8 cellular contexts compared by ENCODE assay signal in the genomic region with DNA sequence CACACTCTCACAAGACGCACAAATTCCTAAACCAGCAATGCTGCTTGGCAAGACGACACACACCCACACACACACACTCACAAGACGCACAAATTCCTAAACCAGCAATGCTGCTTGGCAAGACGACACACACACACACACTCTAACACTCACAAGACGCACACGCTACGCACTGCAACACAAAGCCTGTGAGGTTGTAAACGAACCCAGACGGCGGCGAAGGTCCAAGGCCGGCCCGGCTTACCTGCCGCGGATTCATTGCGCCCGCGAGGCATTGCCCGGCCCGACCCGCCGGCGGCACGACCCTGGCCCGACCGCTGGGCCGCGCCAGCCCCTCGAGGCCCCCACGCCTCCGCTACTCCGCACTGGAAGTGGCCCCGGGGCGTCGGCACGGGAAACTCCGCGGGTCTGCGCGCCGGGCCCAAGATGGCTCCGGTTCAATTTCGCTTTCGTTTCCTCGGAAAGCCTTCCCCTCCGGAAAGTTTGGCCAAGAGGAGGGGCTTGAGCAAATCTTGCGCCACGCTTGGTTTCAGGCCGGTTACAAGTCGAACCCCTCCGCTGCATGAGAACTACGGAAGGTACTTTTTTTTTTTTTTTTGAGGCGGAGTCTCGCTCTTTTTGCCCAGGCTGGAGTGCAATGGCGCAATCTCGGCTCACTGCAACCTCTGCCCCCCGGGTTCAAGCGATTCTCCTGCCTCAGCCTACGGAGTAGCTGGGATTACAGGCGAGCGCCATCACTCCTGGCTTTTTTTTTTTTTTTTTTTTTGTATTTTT. TPM values are rescaled to one million over a fixed set of nuclear protein-coding genes. Genes with fewer than 3 reads are reported as not detected.
DNase-seq lines count a peak whose midpoint lies in the region; ATAC-seq and TF ChIP-seq lines count a peak whose summit lies in the region.

Gene ADAR (minus strand): TSS at position 439 of the 774 bp plus-strand sequence. CDS start 180 bp downstream, at position 259.

- H3K27ac Mint-ChIP-seq in HFFc6 (peak within 1 kb of the TSS; percentile 98), type B pancreatic cell (peak within 1 kb of the TSS; percentile 99)
- H3K27ac Mint-ChIP-seq in activated naive CD8-positive, alpha-beta T cell treated with anti-CD3 and anti-CD28 coated beads, Interleukin-2, amount 50 U/mL, for 24 hours = peak within 1 kb of the TSS; percentile 98

- H3K4me3 Mint-ChIP-seq in HFFc6 = peak within 1 kb of the TSS; percentile 97
- peak within 1 kb of the TSS; percentile 93 for H3K4me3 Mint-ChIP-seq in activated naive CD8-positive, alpha-beta T cell treated with anti-CD3 and anti-CD28 coated beads, Interleukin-2, amount 50 U/mL, for 24 hours
- H3K4me3 Mint-ChIP-seq in type B pancreatic cell = peak within 1 kb of the TSS; percentile 98

- H3K36me3 Mint-ChIP-seq in HFFc6 (ENCODE audit: low read depth) (peaks cover 4% of the 10 kb centered on the region; the same call in 1 of the 2 replicates), type B pancreatic cell (peaks cover 13% of the 10 kb centered on the region)
- peaks cover 20% of the 10 kb centered on the region for H3K36me3 Mint-ChIP-seq in activated naive CD8-positive, alpha-beta T cell treated with anti-CD3 and anti-CD28 coated beads, Interleukin-2, amount 50 U/mL, for 24 hours (ENCODE audit: low read depth)

- peak; percentile 92 for DNase-seq in GM04503 (ENCODE audit: low read depth)
- peak; percentile 96 for DNase-seq in HFFc6
- peak; percentile 94 for DNase-seq in NCI-H1048 (lab: John Stamatoyannopoulos, UW)
- DNase-seq in T follicular helper cell (ENCODE audit: low read depth) = peak; percentile 84
- DNase-seq in activated naive CD8-positive, alpha-beta T cell treated with anti-CD3 and anti-CD28 coated beads, Interleukin-2, amount 50 U/mL, for 24 hours = peak; percentile 90
- peak; percentile 97 for DNase-seq in cardiac septum (ENCODE audit: low spot score)
- DNase-seq in posterior cingulate gyrus = peak; percentile 57 to 93 (median 69)
- peak; percentile 84 for DNase-seq in type B pancreatic cell (ENCODE audit: extremely low spot score, unreplicated experiment)

- TF ChIP-seq CTCF in HFFc6 (IDR thresholded peaks at IDR 0.05) (no peak), type B pancreatic cell (conservative IDR thresholded peaks at IDR 0.05) (peak; percentile 11)

- no peaks in the 10 kb centered on the region for H3K9me3 Mint-ChIP-seq in HFFc6
- no peaks in the 10 kb centered on the region for H3K9me3 Mint-ChIP-seq in activated naive CD8-positive, alpha-beta T cell treated with anti-CD3 and anti-CD28 coated beads, Interleukin-2, amount 50 U/mL, for 24 hours
- H3K9me3 Mint-ChIP-seq in type B pancreatic cell = no peaks in the 10 kb centered on the region

- H3K4me1 Mint-ChIP-seq in HFFc6 (ENCODE audit: low read depth) = peaks cover 50% of the 10 kb centered on the region
- peaks cover 80% of the 10 kb centered on the region for H3K4me1 Mint-ChIP-seq in activated naive CD8-positive, alpha-beta T cell treated with anti-CD3 and anti-CD28 coated beads, Interleukin-2, amount 50 U/mL, for 24 hours
- peaks cover 39% of the 10 kb centered on the region for H3K4me1 Mint-ChIP-seq in type B pancreatic cell (ENCODE audit: unreplicated experiment)

- H3K27me3 Mint-ChIP-seq in HFFc6 (ENCODE audit: insufficient read depth) (no peaks in the 10 kb centered on the region), type B pancreatic cell (peaks cover 3% of the 10 kb centered on the region)
- H3K27me3 Mint-ChIP-seq in activated naive CD8-positive, alpha-beta T cell treated with anti-CD3 and anti-CD28 coated beads, Interleukin-2, amount 50 U/mL, for 24 hours = no peaks in the 10 kb centered on the region

- ATAC-seq in activated naive CD8-positive, alpha-beta T cell treated with anti-CD3 and anti-CD28 coated beads, Interleukin-2, amount 50 U/mL, for 24 hours = peak; percentile 72

- intact Hi-C loops in cardiac septum (cut with DNase I) = loop anchor here (1.0 kb wide), 1 partner anchor 49 kb away; no protein-coding TSS in a partner anchor
- intact Hi-C loops in posterior cingulate gyrus (cut with DNase I) = loop anchor here (5.0 kb wide), 2 partner anchors 41 to 454 kb away; partner anchors contain the start of genes CHRNB2 and EFNA4

RNA-seq across cellular contexts. Expression of gene ADAR, which starts in this region (rescaled TPM):
- total RNA-seq in HFFc6 (2021; fragmentation: NEBNext Ultra II Directional; extraction: Animal tissue kit (Norgen Biotek cat#: 25700)) = 100 to 1,000 TPM; 122 to 136 (median 126) TPM
- total RNA-seq in cardiac septum = 54.1 TPM
- total RNA-seq in type B pancreatic cell (ENCODE audit: low replicate concordance) = 180 and 184 TPM in 2 replicates

Comparison
In these comparisons a context has a peak if more than half of its experiments do, and no peak if none do; other contexts are left out.
1. Peak in every context shown above with its lines: DNase-seq and ATAC-seq.